In genomic region chr4:153471691-153472080, GRCh38 we compare ENCODE assay signal across 8 cellular contexts. TPM values are rescaled to one million over a fixed set of nuclear protein-coding genes. Genes with fewer than 3 reads are reported as not detected.
DNase-seq lines count a peak whose midpoint lies in the region; ATAC-seq and TF ChIP-seq lines count a peak whose summit lies in the region.

No MANE protein-coding gene starts in this region.

- no peak overlapping the region for H3K4me3 Mint-ChIP-seq in endothelial cell (ENCODE audit: unreplicated experiment)

- TF ChIP-seq POLR2A in esophagus squamous epithelium (IDR thresholded peaks at IDR 0.05) = no peak
- no peak for TF ChIP-seq POLR2A in sigmoid colon (IDR thresholded peaks at IDR 0.05)

- intact Hi-C loops in esophagus squamous epithelium (cut with DNase I) = no loop called here
- intact Hi-C loops in sigmoid colon (cut with DNase I) = no loop called here

- WGBS in esophagus squamous epithelium, 2 donors = 32 to 45% methylated on average over 5 of the region's 5 CpGs
- 45 to 57% methylated on average over 5 of the region's 5 CpGs for WGBS in sigmoid colon, 2 donors

- no peaks in the 10 kb centered on the region for H3K27me3 ChIP-seq in esophagus squamous epithelium
- no peaks in the 10 kb centered on the region for H3K27me3 ChIP-seq in sigmoid colon

- DNase-seq in GM12865 (ENCODE audit: low read depth) (peak; percentile 68), T follicular helper cell (ENCODE audit: low read depth) (peak; percentile 32), esophagus squamous epithelium (lab: John Stamatoyannopoulos, UW) (peak; percentile 6), sigmoid colon (no peak), C1 segment of cervical spinal cord (lab: John Stamatoyannopoulos, UW) (no peak), endothelial cell (ENCODE audit: low spot score) (no peak)

- H3K27ac Mint-ChIP-seq in endothelial cell (ENCODE audit: unreplicated experiment) = no peak overlapping the region

- H3K27ac ChIP-seq in esophagus squamous epithelium = peak overlapping the region in 2 of 4 donors; percentile 19 to 47
- no peak overlapping the region for H3K27ac ChIP-seq in sigmoid colon

- peaks cover 21% of the 10 kb centered on the region for H3K4me1 Mint-ChIP-seq in endothelial cell (ENCODE audit: unreplicated experiment)

- no peaks in the 10 kb centered on the region for H3K9me3 ChIP-seq in esophagus squamous epithelium
- no peaks in the 10 kb centered on the region for H3K9me3 ChIP-seq in sigmoid colon

- peaks cover 20 to 71% (median 34%) of the 10 kb centered on the region in 3 donors for H3K4me1 ChIP-seq in esophagus squamous epithelium
- H3K4me1 ChIP-seq in sigmoid colon = peaks cover 0 to 44% (median 30%) of the 10 kb centered on the region in 4 donors

- H3K36me3 ChIP-seq in esophagus squamous epithelium (peaks cover 0 to 31% (median 0%) of the 10 kb centered on the region in 3 donors), sigmoid colon (peaks cover 0 to 18% (median 5%) of the 10 kb centered on the region in 4 donors)

- peaks cover 7% of the 10 kb centered on the region for H3K27me3 Mint-ChIP-seq in endothelial cell (ENCODE audit: unreplicated experiment)

- ATAC-seq in HG02642 (IDR thresholded peaks at IDR 0.05; ENCODE audit: poor library complexity, unreplicated experiment) (peak; percentile 23), GM19023 (IDR thresholded peaks at IDR 0.05; ENCODE audit: unreplicated experiment) (no peak)

- H3K9me3 Mint-ChIP-seq in endothelial cell (ENCODE audit: unreplicated experiment) = no peaks in the 10 kb centered on the region

- peaks cover 28% of the 10 kb centered on the region for H3K36me3 Mint-ChIP-seq in endothelial cell (ENCODE audit: low read depth, unreplicated experiment)

- no peak for TF ChIP-seq CTCF in GM12865 (IDR thresholded peaks at IDR 0.05; ENCODE audit: insufficient read depth, low read depth, low read length, missing control alignments)
- TF ChIP-seq CTCF in esophagus squamous epithelium (IDR thresholded peaks at IDR 0.05) = no peak
- TF ChIP-seq CTCF in sigmoid colon (IDR thresholded peaks at IDR 0.05) = no peak
- TF ChIP-seq CTCF in endothelial cell (IDR thresholded peaks at IDR 0.05; ENCODE audit: unreplicated experiment) = no peak

- H3K4me3 ChIP-seq in GM12865 (ENCODE audit: low read depth, low read length) = peak overlapping the region; percentile 86
- H3K4me3 ChIP-seq in esophagus squamous epithelium = peak overlapping the region in 1 of 4 donors; percentile 40
- H3K4me3 ChIP-seq in sigmoid colon = no peak overlapping the region

- no peak for TF ChIP-seq EP300 in sigmoid colon (IDR thresholded peaks at IDR 0.05)

RNA-seq across cellular contexts. Expression of gene TMEM131L, which starts 5.5 kb away (rescaled TPM):
- 10 to 100 TPM in 3 of 4 donors, 1 to 10 TPM in 1; 9.2 to 14.7 (median 12.4) TPM for total RNA-seq in esophagus squamous epithelium
- total RNA-seq in sigmoid colon = 10 to 100 TPM in 3 of 4 donors, 1 to 10 TPM in 1; 8.2 to 27.2 (median 15.6) TPM
- 10 to 100 TPM in 1 of 3 donors, under 1 TPM in 2; 0.60 to 15.2 (median 0.69) TPM for polyA plus RNA-seq in sigmoid colon
- total RNA-seq in endothelial cell (ENCODE audit: unreplicated experiment) = 29.8 TPM

Comparison
In these comparisons a context has a peak if more than half of its experiments do, and no peak if none do; other contexts are left out.
1. DNase-seq: peak in GM12865 (single experiment), T follicular helper cell (single experiment) and esophagus squamous epithelium (single experiment); none in sigmoid colon (single experiment), C1 segment of cervical spinal cord (0 of 14) and endothelial cell (single experiment).